8 cellular contexts compared by ENCODE assay signal in the genomic region with DNA sequence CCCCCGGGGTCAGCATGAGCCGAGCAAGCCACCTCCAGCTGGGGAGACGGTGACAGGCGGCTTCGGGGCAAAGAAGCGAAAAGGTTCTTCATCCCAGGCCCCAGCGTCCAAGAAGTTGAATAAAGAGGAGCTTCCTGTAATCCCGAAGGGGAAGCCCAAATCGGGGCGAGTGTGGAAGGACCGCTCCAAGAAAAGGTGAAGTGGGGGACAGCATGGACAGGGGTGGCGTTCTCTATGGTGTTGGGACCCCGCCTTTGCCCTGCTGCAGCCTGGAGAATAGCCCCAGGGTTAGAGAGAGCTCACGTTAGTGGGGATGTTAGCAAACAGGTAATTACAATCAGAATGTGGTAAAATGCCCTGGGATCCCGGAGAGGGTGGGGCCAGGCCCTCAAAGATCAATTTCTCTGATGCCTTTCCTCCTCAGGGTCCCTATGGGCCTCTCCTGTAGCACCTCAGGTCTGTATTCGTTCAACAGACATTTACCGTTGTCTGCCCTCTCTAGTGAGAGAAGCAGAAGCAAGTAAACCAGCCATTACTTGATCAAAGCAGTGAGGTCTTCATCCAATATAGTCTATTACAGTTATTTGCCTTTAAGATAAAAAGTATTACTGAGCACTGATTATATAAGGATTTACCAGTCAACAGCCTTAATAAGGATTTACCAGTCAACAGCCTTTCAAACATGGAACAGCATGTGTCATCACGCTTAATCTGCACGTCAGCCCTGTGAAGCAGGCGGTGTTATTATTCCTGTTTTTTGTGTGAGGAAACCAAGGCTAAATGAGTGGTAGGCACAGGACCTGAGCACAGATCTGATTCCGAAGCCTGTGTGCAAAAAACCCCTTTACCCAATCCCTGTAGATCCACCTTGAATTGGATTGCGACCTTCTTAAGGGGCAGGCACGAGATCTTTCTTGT. TPM values are rescaled to one million over a fixed set of nuclear protein-coding genes. Genes with fewer than 3 reads are reported as not detected.
DNase-seq lines count a peak whose midpoint lies in the region; ATAC-seq and TF ChIP-seq lines count a peak whose summit lies in the region.

No MANE protein-coding gene starts in this region.

- H3K36me3 ChIP-seq in left lung (peaks cover 0 to 20% of the 10 kb centered on the region in 2 donors), thyroid gland (no peaks in the 10 kb centered on the region)

- intact Hi-C loops in activated naive CD4-positive, alpha-beta T cell treated with anti-CD3 and anti-CD28 coated beads for 36 hours (cut with micrococcal nuclease): loop anchor here (2.0 to 10.0 kb wide), 4 partner anchors 109 to 586 kb away; a partner anchor contains a TSS
- intact Hi-C loops in left lung (cut with DNase I): no loop called here
- intact Hi-C loops in thyroid gland (cut with DNase I): no loop called here
- intact Hi-C loops in posterior vena cava (cut with DNase I): no loop called here

- H3K4me3 Mint-ChIP-seq in activated naive CD4-positive, alpha-beta T cell treated with anti-CD3 and anti-CD28 coated beads for 36 hours: peak overlapping the region; percentile 78
- H3K4me3 Mint-ChIP-seq in activated naive CD8-positive, alpha-beta T cell treated with anti-CD3 and anti-CD28 coated beads, Interleukin-2, amount 50 U/mL, for 24 hours: peak overlapping the region; percentile 88

- CTCF ChIA-PET in activated naive CD4-positive, alpha-beta T cell treated with anti-CD3 and anti-CD28 coated beads for 36 hours (lab: Charles Lee): interaction anchor here (0.7 to 1.9 kb wide), 3 partner anchors 11 to 279 kb away, joined by 3 to 10 read pairs (median 8); no protein-coding TSS in a partner anchor

- TF ChIP-seq POLR2A in thyroid gland (IDR thresholded peaks at IDR 0.05): no peak

- H3K4me3 ChIP-seq in left lung (peak overlapping the region; percentile 81 to 90), thyroid gland (replicated peaks in 1 of 3) (peak overlapping the region; percentile 68 to 95 (median 72))

- H3K4me1 Mint-ChIP-seq in activated naive CD4-positive, alpha-beta T cell treated with anti-CD3 and anti-CD28 coated beads for 36 hours (ENCODE audit: low read depth): peaks cover 33% of the 10 kb centered on the region
- H3K4me1 Mint-ChIP-seq in activated naive CD8-positive, alpha-beta T cell treated with anti-CD3 and anti-CD28 coated beads, Interleukin-2, amount 50 U/mL, for 24 hours: peaks cover 37% of the 10 kb centered on the region

- peak; percentile 1 for ATAC-seq in activated naive CD8-positive, alpha-beta T cell treated with anti-CD3 and anti-CD28 coated beads, Interleukin-2, amount 50 U/mL, for 24 hours
- ATAC-seq in left lung (no peak), HG03108 (IDR thresholded peaks at IDR 0.05; ENCODE audit: unreplicated experiment) (no peak), HG03457 (IDR thresholded peaks at IDR 0.05; ENCODE audit: unreplicated experiment) (no peak)

- peak; percentile 13 for DNase-seq in activated naive CD4-positive, alpha-beta T cell treated with anti-CD3 and anti-CD28 coated beads for 36 hours
- DNase-seq in activated naive CD4-positive, alpha-beta T cell (lab: John Stamatoyannopoulos, UW): no peak
- DNase-seq in activated naive CD8-positive, alpha-beta T cell treated with anti-CD3 and anti-CD28 coated beads, Interleukin-2, amount 50 U/mL, for 24 hours: no peak
- DNase-seq in left lung: no peak
- DNase-seq in thyroid gland: no peak
- DNase-seq in posterior vena cava (ENCODE audit: low spot score): no peak

- peaks cover 23 to 47% of the 10 kb centered on the region in 2 donors for H3K4me1 ChIP-seq in left lung
- H3K4me1 ChIP-seq in thyroid gland: peaks cover 26 to 29% of the 10 kb centered on the region in 2 donors

- peaks cover 23% of the 10 kb centered on the region for H3K36me3 Mint-ChIP-seq in activated naive CD4-positive, alpha-beta T cell treated with anti-CD3 and anti-CD28 coated beads for 36 hours (ENCODE audit: low read depth)
- peaks cover 41% of the 10 kb centered on the region for H3K36me3 Mint-ChIP-seq in activated naive CD8-positive, alpha-beta T cell treated with anti-CD3 and anti-CD28 coated beads, Interleukin-2, amount 50 U/mL, for 24 hours (ENCODE audit: low read depth)

- WGBS in thyroid gland, 2 donors: 19 to 21% methylated on average over 22 to 23 of the region's 23 CpGs

- H3K27ac ChIP-seq in left lung (peak overlapping the region in 1 of 2 donors; percentile 55), thyroid gland (peak overlapping the region in 1 of 3 donors; percentile 3)

- H3K27me3 ChIP-seq in left lung: no peaks in the 10 kb centered on the region
- H3K27me3 ChIP-seq in thyroid gland: no peaks in the 10 kb centered on the region

- H3K9me3 ChIP-seq in left lung (no peaks in the 10 kb centered on the region), thyroid gland (no peaks in the 10 kb centered on the region)

- H3K27me3 Mint-ChIP-seq in activated naive CD4-positive, alpha-beta T cell treated with anti-CD3 and anti-CD28 coated beads for 36 hours (ENCODE audit: low read depth): no peaks in the 10 kb centered on the region
- no peaks in the 10 kb centered on the region for H3K27me3 Mint-ChIP-seq in activated naive CD8-positive, alpha-beta T cell treated with anti-CD3 and anti-CD28 coated beads, Interleukin-2, amount 50 U/mL, for 24 hours

- peak overlapping the region; percentile 33 for H3K27ac Mint-ChIP-seq in activated naive CD4-positive, alpha-beta T cell treated with anti-CD3 and anti-CD28 coated beads for 36 hours
- peak overlapping the region; percentile 97 for H3K27ac Mint-ChIP-seq in activated naive CD8-positive, alpha-beta T cell treated with anti-CD3 and anti-CD28 coated beads, Interleukin-2, amount 50 U/mL, for 24 hours

- TF ChIP-seq CTCF in left lung (IDR thresholded peaks at IDR 0.05): no peak
- no peak for TF ChIP-seq CTCF in thyroid gland (IDR thresholded peaks at IDR 0.05)

- H3K9me3 Mint-ChIP-seq in activated naive CD4-positive, alpha-beta T cell treated with anti-CD3 and anti-CD28 coated beads for 36 hours: no peaks in the 10 kb centered on the region
- no peaks in the 10 kb centered on the region for H3K9me3 Mint-ChIP-seq in activated naive CD8-positive, alpha-beta T cell treated with anti-CD3 and anti-CD28 coated beads, Interleukin-2, amount 50 U/mL, for 24 hours

RNA-seq across cellular contexts. Expression of a gene that starts 1.0 kb away (rescaled TPM):
- 10 to 100 TPM; 38.8 to 41.2 TPM for total RNA-seq in activated naive CD4-positive, alpha-beta T cell treated with anti-CD3 and anti-CD28 coated beads for 36 hours
- total RNA-seq in left lung: 10 to 100 TPM; 10.2 to 23.1 TPM
- 10 to 100 TPM in 2 of 4 donors, 1 to 10 TPM in 2; 6.7 to 19.6 (median 14.2) TPM for total RNA-seq in thyroid gland
- 10 to 100 TPM; 14.9 to 21.9 TPM for total RNA-seq in posterior vena cava

RNA-seq across cellular contexts. Expression of a gene that starts 12.8 kb away (rescaled TPM):
- total RNA-seq in activated naive CD4-positive, alpha-beta T cell treated with anti-CD3 and anti-CD28 coated beads for 36 hours: under 1 TPM; 0.14 to 0.17 TPM
- under 1 TPM in 1 of 2 donors, not detected in 1; 0.21 TPM for total RNA-seq in left lung
- under 1 TPM in 1 of 4 donors, not detected in 3; 0.11 TPM for total RNA-seq in thyroid gland
- total RNA-seq in posterior vena cava: under 1 TPM in 1 of 2 donors, not detected in 1; 0.14 TPM

RNA-seq across cellular contexts. Expression of a gene that starts 24.4 kb away (rescaled TPM):
- not detected for total RNA-seq in activated naive CD4-positive, alpha-beta T cell treated with anti-CD3 and anti-CD28 coated beads for 36 hours
- not detected for total RNA-seq in left lung
- not detected for total RNA-seq in thyroid gland
- total RNA-seq in posterior vena cava: not detected

RNA-seq across cellular contexts. Expression of a gene that starts 57.8 kb away (rescaled TPM):
- not detected for total RNA-seq in activated naive CD4-positive, alpha-beta T cell treated with anti-CD3 and anti-CD28 coated beads for 36 hours
- total RNA-seq in left lung (not detected), thyroid gland (not detected), posterior vena cava (not detected)
